ENCODE assay signal across 19 cellular contexts in the genomic region with DNA sequence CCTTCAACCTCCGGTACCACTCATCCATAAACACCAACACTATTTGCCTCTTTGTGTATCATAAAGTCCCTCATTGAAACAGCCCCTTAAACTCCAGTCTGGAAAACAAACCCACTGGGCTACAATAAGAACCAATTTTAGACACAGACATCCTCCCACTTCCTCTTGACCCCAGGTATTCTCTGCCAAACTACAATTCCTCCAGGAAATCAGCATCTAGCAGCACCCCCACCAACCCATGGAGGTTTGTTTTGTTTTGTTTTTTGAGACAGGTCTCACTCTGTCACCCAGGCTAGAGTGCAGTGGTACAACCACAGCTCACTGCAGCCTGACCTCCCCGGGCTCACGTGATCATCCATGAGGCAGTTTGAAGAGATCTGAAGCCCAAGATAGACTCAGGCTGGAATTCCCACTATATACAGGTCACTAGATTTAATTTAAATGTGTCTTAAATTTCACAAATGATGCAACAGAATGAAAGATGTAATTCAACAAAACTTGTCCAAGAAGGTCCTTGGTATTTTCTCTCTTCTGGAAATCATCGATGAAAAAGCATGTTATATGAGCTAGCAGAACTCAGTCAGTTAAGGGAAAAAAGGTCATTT. TPM values are rescaled to one million over a fixed set of nuclear protein-coding genes. Genes with fewer than 3 reads are reported as not detected.
"Had no signal": no experiment of that assay in that cellular context is flagged by ENCODE, and none has a peak within 500 bp of the region (broad histone marks: within the 10 kb centered on the region; RNA-seq: fewer than 3 reads in every experiment).

No MANE protein-coding gene starts in this region.

- H3K27me3 Mint-ChIP-seq: activated naive CD4-positive, alpha-beta T cell treated with anti-CD3 and anti-CD28 coated beads, Interleukin-2, amount 50 U/mL, for 24 hours had no signal

- H3K4me1 Mint-ChIP-seq: activated naive CD4-positive, alpha-beta T cell treated with anti-CD3 and anti-CD28 coated beads, Interleukin-2, amount 50 U/mL, for 24 hours; memory B cell; naive B cell had no signal

- H3K27ac ChIP-seq: adrenal gland, cardiac muscle cell, dorsolateral prefrontal cortex, epithelial cell of prostate, right lobe of liver, stomach had no signal

- H3K36me3 ChIP-seq: adrenal gland, cardiac muscle cell, heart right ventricle, right lobe of liver, stomach had no signal

- H3K27me3 ChIP-seq: adrenal gland, cardiac muscle cell, dorsolateral prefrontal cortex, heart right ventricle, right lobe of liver, stomach had no signal

- H3K4me2 ChIP-seq: smooth muscle cell had no signal

- H3K9me3 ChIP-seq: adrenal gland, heart right ventricle, right lobe of liver, stomach had no signal

- H3K4me3 ChIP-seq: adrenal gland, cardiac muscle cell, dorsolateral prefrontal cortex, heart right ventricle, right lobe of liver, smooth muscle cell, stomach had no signal

- H3K36me3 Mint-ChIP-seq: activated naive CD4-positive, alpha-beta T cell treated with anti-CD3 and anti-CD28 coated beads, Interleukin-2, amount 50 U/mL, for 24 hours; memory B cell; naive B cell; type B pancreatic cell had no signal

- ATAC-seq: right lobe of liver had no signal

- H3K4me3 Mint-ChIP-seq: activated naive CD4-positive, alpha-beta T cell treated with anti-CD3 and anti-CD28 coated beads, Interleukin-2, amount 50 U/mL, for 24 hours; memory B cell; naive B cell; type B pancreatic cell had no signal

- H3K27ac Mint-ChIP-seq: activated naive CD4-positive, alpha-beta T cell treated with anti-CD3 and anti-CD28 coated beads, Interleukin-2, amount 50 U/mL, for 24 hours; memory B cell; naive B cell; type B pancreatic cell had no signal

- H3K4me1 ChIP-seq: adrenal gland, right lobe of liver, stomach had no signal

- DNase-seq: activated CD4-positive, CD25-positive, alpha-beta regulatory T cell treated with anti-CD3 and anti-CD28 coated beads, Interleukin-2, amount 50 U/mL, for 72 hours; activated CD8-positive, alpha-beta memory T cell treated with anti-CD3 and anti-CD28 coated beads for 24 hours; activated CD8-positive, alpha-beta memory T cell treated with anti-CD3 and anti-CD28 coated beads, Interleukin-2, amount 50 U/mL, for 48 hours; activated effector memory CD4-positive, alpha-beta T cell treated with anti-CD3 and anti-CD28 coated beads, Interleukin-2, amount 50 U/mL, for 16 hours; activated T-cell treated with anti-CD3 and anti-CD28 coated beads, Interleukin-2, amount 50 U/mL, for 48 hours; adrenal gland; dorsolateral prefrontal cortex; heart right ventricle; naive B cell; right lobe of liver; stimulated activated CD4-positive, alpha-beta T cell treated with anti-CD3 and anti-CD28 coated beads, Interleukin-4, amount 100 ng/mL, for 1 hour; stomach had no signal

- H3K9me3 Mint-ChIP-seq: activated naive CD4-positive, alpha-beta T cell treated with anti-CD3 and anti-CD28 coated beads, Interleukin-2, amount 50 U/mL, for 24 hours; memory B cell; naive B cell; type B pancreatic cell had no signal

RNA-seq across cellular contexts. Expression of a gene that starts 30.4 kb away (rescaled TPM):
- total RNA-seq: mononuclear cell, smooth muscle cell had no signal
